In the genomic region with DNA sequence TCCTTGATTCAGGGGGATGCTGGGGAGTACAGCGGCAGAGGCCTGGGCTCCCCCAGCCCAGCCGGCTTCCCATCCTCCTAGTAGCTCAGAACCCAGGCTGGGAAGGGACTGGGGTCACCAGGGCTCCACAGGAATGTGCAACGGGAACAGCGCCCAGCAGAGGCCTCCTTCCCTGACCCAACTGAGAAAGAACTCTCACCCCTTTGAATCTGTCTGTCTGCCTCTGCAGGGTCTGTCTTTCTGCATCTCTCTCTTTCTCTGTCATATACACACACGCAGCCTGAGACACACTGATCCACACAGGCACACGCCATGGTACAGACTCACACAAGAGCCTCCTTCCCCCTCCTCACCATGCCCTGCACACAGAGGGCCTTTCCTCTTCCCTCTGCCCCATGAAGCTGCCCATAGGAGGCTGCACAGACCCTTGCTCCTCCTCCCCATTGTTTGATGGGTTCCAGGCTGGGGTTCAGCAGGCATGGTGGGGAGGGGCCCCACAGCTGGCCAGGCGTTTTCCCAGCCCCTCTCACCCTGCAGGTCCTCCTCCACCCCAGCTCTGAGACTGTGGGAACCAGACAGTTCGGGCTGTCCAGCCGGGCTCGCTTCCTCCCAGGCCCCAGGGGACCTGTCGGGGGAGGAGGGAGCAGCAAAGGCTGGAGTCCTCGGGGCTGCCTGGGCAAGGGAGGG, we compare ENCODE assay signal across 12 cellular contexts. TPM values are rescaled to one million over a fixed set of nuclear protein-coding genes. Genes with fewer than 3 reads are reported as not detected.
DNase-seq lines count a peak whose midpoint lies in the region; ATAC-seq, FAIRE-seq and TF ChIP-seq lines count a peak whose summit lies in the region.
"Had no signal": no experiment of that assay in that cellular context is flagged by ENCODE, and none has a peak within 500 bp of the region (broad histone marks: within the 10 kb centered on the region; RNA-seq: fewer than 3 reads in every experiment).

No MANE protein-coding gene starts in this region.

- H3T11ph ChIP-seq in H9 (ENCODE audit: low read length) = no peak overlapping the region

- no peak overlapping the region for H3K4me2 ChIP-seq in H9 (ENCODE audit: insufficient read depth, insufficient read length, low read length)

- no peak overlapping the region for H2AFZ ChIP-seq in H9 (ENCODE audit: low read length)

- POLR2A ChIA-PET in naive thymus-derived CD4-positive, alpha-beta T cell (lab: Charles Lee) = no interaction called here

- 0 out of 2 replicates have a peak overlapping the region, but pooled peaks have one; percentile 7 for H3K14ac ChIP-seq in H9 (ENCODE audit: insufficient read depth, low read length)

- H3K4me1 ChIP-seq in H9 (ENCODE audit: insufficient read depth, low read length) = no peaks in the 10 kb centered on the region; the same call in 1 of the 2 replicates
- peaks cover 0 to 23% of the 10 kb centered on the region in 2 donors for H3K4me1 ChIP-seq in kidney (ENCODE audit: control insufficient read depth in 1 of 2, insufficient read depth in 1 of 2, low read depth in 1 of 2, low read length in 2 of 2)
- peaks cover 23 to 47% (median 41%) of the 10 kb centered on the region in 3 donors for H3K4me1 ChIP-seq in skeletal muscle tissue (ENCODE audit: control insufficient read depth in 3 of 3, insufficient read depth in 3 of 3, low read length in 3 of 3)
- no peaks in the 10 kb centered on the region for H3K4me1 ChIP-seq in naive thymus-derived CD4-positive, alpha-beta T cell (ENCODE audit: control insufficient read depth in 2 of 2, insufficient read depth in 2 of 2, low read length in 2 of 2)

- no peak overlapping the region for H2BK12ac ChIP-seq in H9 (ENCODE audit: insufficient read length, low read depth, low read length)

- no peaks in the 10 kb centered on the region for H3K23me2 ChIP-seq in H9 (ENCODE audit: insufficient read length, low read depth, low read length, poor library complexity, severe bottlenecking)

- no peak overlapping the region for H3K23ac ChIP-seq in H9 (ENCODE audit: insufficient read length, low read depth, low read length)

- no peak overlapping the region for H2BK5ac ChIP-seq in H9 (ENCODE audit: insufficient read length, low read length)

- peaks cover 28 to 29% of the 10 kb centered on the region in 2 experiments for H3K4me1 Mint-ChIP-seq in H9
- no peaks in the 10 kb centered on the region for H3K4me1 Mint-ChIP-seq in naive thymus-derived CD4-positive, alpha-beta T cell
- H3K4me1 Mint-ChIP-seq in activated T-cell treated with anti-CD3 and anti-CD28 coated beads, Interleukin-2, amount 50 U/mL, for 72 hours (ENCODE audit: low read depth) = no peaks in the 10 kb centered on the region
- H3K4me1 Mint-ChIP-seq: activated naive CD4-positive, alpha-beta T cell treated with anti-CD3 and anti-CD28 coated beads, Interleukin-2, amount 10 ng/mL, durations not matched to agents 7 days and 5 days had no signal

- WGBS in H9 (ENCODE audit: extremely low coverage, insufficient read length, low lambda C conversion rate) = no CpG with 5 or more reads among the region's 12 CpGs

- no peaks in the 10 kb centered on the region for H3K79me1 ChIP-seq in H9 (ENCODE audit: insufficient read depth, low read depth, low read length, poor library complexity, severe bottlenecking)

- H3K9me3 Mint-ChIP-seq in H9 = no peaks in the 10 kb centered on the region
- no peaks in the 10 kb centered on the region for H3K9me3 Mint-ChIP-seq in naive thymus-derived CD4-positive, alpha-beta T cell
- no peaks in the 10 kb centered on the region for H3K9me3 Mint-ChIP-seq in activated T-cell treated with anti-CD3 and anti-CD28 coated beads, Interleukin-2, amount 50 U/mL, for 72 hours
- H3K9me3 Mint-ChIP-seq: activated naive CD4-positive, alpha-beta T cell treated with anti-CD3 and anti-CD28 coated beads, Interleukin-2, amount 10 ng/mL, durations not matched to agents 7 days and 5 days had no signal

- intact Hi-C loops in kidney (cut with DNase I) = no loop called here
- intact Hi-C loops in naive thymus-derived CD4-positive, alpha-beta T cell (cut with micrococcal nuclease) = no loop called here

- H4K20me1 ChIP-seq in H9 (ENCODE audit: control insufficient read depth, insufficient read depth, insufficient read length) = no peaks in the 10 kb centered on the region

- H3K27me3 Mint-ChIP-seq in H9 (ENCODE audit: low read depth) = peaks cover 3% of the 10 kb centered on the region
- H3K27me3 Mint-ChIP-seq in naive thymus-derived CD4-positive, alpha-beta T cell = peaks cover 0 to under 1% (median 0%) of the 10 kb centered on the region in 5 donors
- no peaks in the 10 kb centered on the region for H3K27me3 Mint-ChIP-seq in activated T-cell treated with anti-CD3 and anti-CD28 coated beads, Interleukin-2, amount 50 U/mL, for 72 hours (ENCODE audit: low read depth)

- peak overlapping the region in 1 of 2 experiments; percentile 57; a peak in 2 of 5 replicates for H3K4me3 Mint-ChIP-seq in H9
- H3K4me3 Mint-ChIP-seq in naive thymus-derived CD4-positive, alpha-beta T cell = no peak overlapping the region
- no peak overlapping the region for H3K4me3 Mint-ChIP-seq in activated T-cell treated with anti-CD3 and anti-CD28 coated beads, Interleukin-2, amount 50 U/mL, for 72 hours
- H3K4me3 Mint-ChIP-seq: activated naive CD4-positive, alpha-beta T cell treated with anti-CD3 and anti-CD28 coated beads, Interleukin-2, amount 10 ng/mL, durations not matched to agents 7 days and 5 days had no signal

- H3K79me2 ChIP-seq in H9 (ENCODE audit: insufficient read depth, low read length) = no peaks in the 10 kb centered on the region

- H3K27me3 ChIP-seq in H9 (ENCODE audit: insufficient read depth, low read length) = no peaks in the 10 kb centered on the region
- no peaks in the 10 kb centered on the region for H3K27me3 ChIP-seq in skeletal muscle tissue (ENCODE audit: control insufficient read depth in 3 of 3, insufficient read depth in 3 of 3, low read length in 3 of 3)
- H3K27me3 ChIP-seq in naive thymus-derived CD4-positive, alpha-beta T cell (ENCODE audit: control insufficient read depth in 2 of 2, insufficient read depth in 2 of 2, low read length in 2 of 2) = no peaks in the 10 kb centered on the region

- H3K18ac ChIP-seq in H9 (ENCODE audit: insufficient read length, low read depth, low read length) = no peak overlapping the region

- H2BK120ac ChIP-seq in H9 (ENCODE audit: low read depth, low read length, poor library complexity, severe bottlenecking) = no peak overlapping the region

- H3K9ac ChIP-seq in H9 (ENCODE audit: extremely low read depth, insufficient read length, low read length) = no peak overlapping the region
- no peak overlapping the region for H3K9ac ChIP-seq in kidney (ENCODE audit: low read length in 2 of 2)
- peak overlapping the region in 2 of 3 donors; percentile 27 to 74 for H3K9ac ChIP-seq in skeletal muscle tissue (ENCODE audit: low read depth in 1 of 3, low read length in 3 of 3)

- no peak overlapping the region for H3K56ac ChIP-seq in H9 (ENCODE audit: insufficient read length, low read depth, low read length)

- H3K4me3 ChIP-seq in kidney (ENCODE audit: low read length in 2 of 2) = peak overlapping the region in 1 of 2 donors; percentile 55
- peak overlapping the region; percentile 32 to 49 (median 33) for H3K4me3 ChIP-seq in skeletal muscle tissue (ENCODE audit: low read length in 3 of 3)
- no peak overlapping the region for H3K4me3 ChIP-seq in naive thymus-derived CD4-positive, alpha-beta T cell (ENCODE audit: low read length)

- CTCF ChIA-PET in naive thymus-derived CD4-positive, alpha-beta T cell (lab: Charles Lee) = no interaction called here

- H3K36me3 Mint-ChIP-seq in H9 (ENCODE audit: insufficient read depth in 1 of 3, low read depth in 3 of 3) = no peaks in the 10 kb centered on the region
- H3K36me3 Mint-ChIP-seq in naive thymus-derived CD4-positive, alpha-beta T cell = no peaks in the 10 kb centered on the region
- H3K36me3 Mint-ChIP-seq in activated T-cell treated with anti-CD3 and anti-CD28 coated beads, Interleukin-2, amount 50 U/mL, for 72 hours (ENCODE audit: insufficient read depth in 2 of 2) = no peaks in the 10 kb centered on the region
- H3K36me3 Mint-ChIP-seq: activated naive CD4-positive, alpha-beta T cell treated with anti-CD3 and anti-CD28 coated beads, Interleukin-2, amount 10 ng/mL, durations not matched to agents 7 days and 5 days had no signal

- no peak overlapping the region for H3K4ac ChIP-seq in H9 (ENCODE audit: low read depth, low read length)

- DNase-seq in H9 (no peak), caudate nucleus (lab: John Stamatoyannopoulos, UW) (no peak), kidney (peak; percentile 91), DMS79 (lab: John Stamatoyannopoulos, UW) (no peak), cortex of kidney (lab: John Stamatoyannopoulos, UW) (no peak)
- no peak for DNase-seq in naive thymus-derived CD4-positive, alpha-beta T cell
- DNase-seq in activated T-cell treated with anti-CD3 and anti-CD28 coated beads, Interleukin-2, amount 50 U/mL, for 72 hours = no peak
- DNase-seq: activated naive CD4-positive, alpha-beta T cell treated with anti-CD3 and anti-CD28 coated beads, Interleukin-2, amount 10 ng/mL, durations not matched to agents 7 days and 5 days; NCI-H82 had no signal

- ATAC-seq in naive thymus-derived CD4-positive, alpha-beta T cell = no peak
- no peak for ATAC-seq in activated T-cell treated with anti-CD3 and anti-CD28 coated beads, Interleukin-2, amount 50 U/mL, for 72 hours (replicated peaks in 1 of 2)

- H2BK15ac ChIP-seq in H9 (ENCODE audit: low read depth, low read length) = no peak overlapping the region

- no peak overlapping the region for H4K5ac ChIP-seq in H9 (ENCODE audit: insufficient read length, low read depth, low read length)

- H3K27ac ChIP-seq in H9 (ENCODE audit: insufficient read length, low read depth, low read length) = no peak overlapping the region
- H3K27ac ChIP-seq in caudate nucleus (ENCODE audit: low read depth, low read length) = peak overlapping the region; percentile 58
- H3K27ac ChIP-seq in kidney (ENCODE audit: low read depth in 2 of 2, low read length in 2 of 2) = peak overlapping the region; percentile 69 to 78
- peak overlapping the region; percentile 64 for H3K27ac ChIP-seq in skeletal muscle tissue (ENCODE audit: low read depth, low read length)
- no peak overlapping the region for H3K27ac ChIP-seq in naive thymus-derived CD4-positive, alpha-beta T cell (ENCODE audit: low read depth, low read length)

- no peak overlapping the region for H2AK5ac ChIP-seq in H9 (ENCODE audit: insufficient read length, low read length)

- no peak for FAIRE-seq in kidney (lab: Jason Lieb, UNC)
- FAIRE-seq: TTC549 had no signal

- H3K36me3 ChIP-seq in kidney (ENCODE audit: control insufficient read depth in 1 of 2, insufficient read depth in 2 of 2, low read length in 2 of 2) = no peaks in the 10 kb centered on the region
- H3K36me3 ChIP-seq in skeletal muscle tissue (ENCODE audit: control insufficient read depth in 3 of 3, insufficient read depth in 3 of 3, low read length in 3 of 3) = no peaks in the 10 kb centered on the region
- no peaks in the 10 kb centered on the region for H3K36me3 ChIP-seq in naive thymus-derived CD4-positive, alpha-beta T cell (ENCODE audit: control insufficient read depth in 2 of 3, insufficient read depth in 3 of 3, low read length in 3 of 3)

- no peak overlapping the region for H4K8ac ChIP-seq in H9 (replicated peaks; ENCODE audit: insufficient read length, low read depth, low read length)

- H3K27ac Mint-ChIP-seq in H9 = peak overlapping the region in 1 of 3 experiments; percentile 87; a peak in 3 of 7 replicates
- H3K27ac Mint-ChIP-seq in naive thymus-derived CD4-positive, alpha-beta T cell = no peak overlapping the region
- H3K27ac Mint-ChIP-seq in activated T-cell treated with anti-CD3 and anti-CD28 coated beads, Interleukin-2, amount 50 U/mL, for 72 hours = no peak overlapping the region
- H3K27ac Mint-ChIP-seq: activated naive CD4-positive, alpha-beta T cell treated with anti-CD3 and anti-CD28 coated beads, Interleukin-2, amount 10 ng/mL, durations not matched to agents 7 days and 5 days had no signal

- H2BK20ac ChIP-seq in H9 (ENCODE audit: low read depth, low read length, poor library complexity, severe bottlenecking) = no peak overlapping the region

- no peak overlapping the region for H4K91ac ChIP-seq in H9 (ENCODE audit: insufficient read length, low read depth, low read length)

- H3K9me3 ChIP-seq in H9 (ENCODE audit: control insufficient read depth, low read depth, low read length) = no peaks in the 10 kb centered on the region
- no peaks in the 10 kb centered on the region for H3K9me3 ChIP-seq in kidney (ENCODE audit: control insufficient read depth in 1 of 2, low read length in 2 of 2)
- no peaks in the 10 kb centered on the region for H3K9me3 ChIP-seq in skeletal muscle tissue (ENCODE audit: control insufficient read depth in 3 of 3, low read length in 3 of 3)
- no peaks in the 10 kb centered on the region for H3K9me3 ChIP-seq in naive thymus-derived CD4-positive, alpha-beta T cell (ENCODE audit: control insufficient read depth in 2 of 3, low read length in 3 of 3)

- TF ChIP-seq CTCF in H9 (conservative IDR thresholded peaks at IDR 0.05) (no peak), kidney (IDR thresholded peaks at IDR 0.05; ENCODE audit: borderline replicate concordance, extremely low read depth, insufficient read depth) (no peak)

RNA-seq across cellular contexts. Expression of a gene that starts 2.8 kb away (rescaled TPM):
- total RNA-seq in H9 (2021) (0.22 TPM in 1 of 2 replicates, not detected in the other), kidney (2.1 TPM), skeletal muscle tissue (3.1 TPM)
- 9.8 TPM for polyA plus RNA-seq in kidney (ENCODE audit: insufficient read depth, low read depth, low replicate concordance)
- not detected for total RNA-seq in naive thymus-derived CD4-positive, alpha-beta T cell
- polyA plus RNA-seq in naive thymus-derived CD4-positive, alpha-beta T cell = not detected
- not detected for total RNA-seq in activated T-cell treated with anti-CD3 and anti-CD28 coated beads, Interleukin-2, amount 50 U/mL, for 72 hours
- total RNA-seq: HT-29 had no signal

RNA-seq across cellular contexts. Expression of a gene that starts 23.5 kb away (rescaled TPM):
- 0.57 and 0.74 TPM in 2 replicates for total RNA-seq in H9 (2021)
- total RNA-seq in kidney = not detected
- not detected for polyA plus RNA-seq in kidney (ENCODE audit: insufficient read depth, low read depth, low replicate concordance)
- 21.9 TPM for total RNA-seq in skeletal muscle tissue
- total RNA-seq in naive thymus-derived CD4-positive, alpha-beta T cell = under 1 TPM in 1 of 5 experiments, not detected in 4; 0.58 TPM
- polyA plus RNA-seq in naive thymus-derived CD4-positive, alpha-beta T cell = not detected
- under 1 TPM; 0.49 to 0.53 TPM for total RNA-seq in activated T-cell treated with anti-CD3 and anti-CD28 coated beads, Interleukin-2, amount 50 U/mL, for 72 hours

RNA-seq across cellular contexts. Expression of a gene that starts 27.7 kb away (rescaled TPM):
- total RNA-seq in H9 (2021) (5.6 and 6.7 TPM in 2 replicates), kidney (13.2 TPM), skeletal muscle tissue (2.1 TPM)
- 143 TPM for polyA plus RNA-seq in kidney (ENCODE audit: insufficient read depth, low read depth, low replicate concordance)
- total RNA-seq in naive thymus-derived CD4-positive, alpha-beta T cell = not detected
- not detected for polyA plus RNA-seq in naive thymus-derived CD4-positive, alpha-beta T cell
- total RNA-seq in activated T-cell treated with anti-CD3 and anti-CD28 coated beads, Interleukin-2, amount 50 U/mL, for 72 hours = not detected
- total RNA-seq: HT-29 had no signal

RNA-seq across cellular contexts. Expression of a gene that starts 27.8 kb away (rescaled TPM):
- total RNA-seq in H9 (2021) = 0.13 and 0.20 TPM in 2 replicates
- total RNA-seq in kidney = 1.9 TPM
- polyA plus RNA-seq in kidney (ENCODE audit: insufficient read depth, low read depth, low replicate concordance) = 0.82 TPM
- 0.52 TPM for total RNA-seq in skeletal muscle tissue
- total RNA-seq in naive thymus-derived CD4-positive, alpha-beta T cell = not detected
- polyA plus RNA-seq in naive thymus-derived CD4-positive, alpha-beta T cell = not detected
- total RNA-seq in activated T-cell treated with anti-CD3 and anti-CD28 coated beads, Interleukin-2, amount 50 U/mL, for 72 hours = not detected

Comparison
In these comparisons a context has a peak if more than half of its experiments do, and no peak if none do; other contexts are left out.
1. H3K27ac ChIP-seq: peak in caudate nucleus (single experiment), kidney (2 of 2) and skeletal muscle tissue (single experiment); none in H9 (single experiment) and naive thymus-derived CD4-positive, alpha-beta T cell (single experiment).
2. H3K9ac ChIP-seq: peak in skeletal muscle tissue (2 of 3); none in H9 (single experiment) and kidney (0 of 2).
3. RNA of a gene that starts 23.5 kb away (total RNA-seq): 21.9 TPM in skeletal muscle tissue (single experiment); 0.57 to 0.74 TPM in H9, 0.49 to 0.53 TPM in activated T-cell treated with anti-CD3 and anti-CD28 coated beads, Interleukin-2, amount 50 U/mL, for 72 hours, not detected in kidney (single experiment) and 0.58 TPM in naive thymus-derived CD4-positive, alpha-beta T cell; every median in the first group is over 10 times any median in the second.